In genomic region chr21:36400719-36401118, GRCh38 we compare ENCODE assay signal across 1 cellular context.
TF ChIP-seq lines count a peak whose summit lies in the region.

No MANE protein-coding gene starts in this region.

TF ChIP-seq in H1, 55 proteins besides CTCF, POLR2A, EP300 and RAD21:
- TF ChIP-seq, protein P1, sequence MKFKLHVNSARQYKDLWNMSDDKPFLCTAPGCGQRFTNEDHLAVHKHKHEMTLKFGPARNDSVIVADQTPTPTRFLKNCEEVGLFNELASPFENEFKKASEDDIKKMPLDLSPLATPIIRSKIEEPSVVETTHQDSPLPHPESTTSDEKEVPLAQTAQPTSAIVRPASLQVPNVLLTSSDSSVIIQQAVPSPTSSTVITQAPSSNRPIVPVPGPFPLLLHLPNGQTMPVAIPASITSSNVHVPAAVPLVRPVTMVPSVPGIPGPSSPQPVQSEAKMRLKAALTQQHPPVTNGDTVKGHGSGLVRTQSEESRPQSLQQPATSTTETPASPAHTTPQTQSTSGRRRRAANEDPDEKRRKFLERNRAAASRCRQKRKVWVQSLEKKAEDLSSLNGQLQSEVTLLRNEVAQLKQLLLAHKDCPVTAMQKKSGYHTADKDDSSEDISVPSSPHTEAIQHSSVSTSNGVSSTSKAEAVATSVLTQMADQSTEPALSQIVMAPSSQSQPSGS (IDR thresholded peaks at IDR 0.05; ENCODE audit: low read length), result no peak
- TF ChIP-seq CBX5 (IDR thresholded peaks at IDR 0.05; ENCODE audit: low read depth, low read length), result no peak
- no peak for TF ChIP-seq TEAD4 (IDR thresholded peaks at IDR 0.05; ENCODE audit: low read depth, low read length)
- no peak for TF ChIP-seq POLR2AphosphoS5 (IDR thresholded peaks at IDR 0.05; ENCODE audit: low read depth, low read length)
- TF ChIP-seq KDM4A (IDR thresholded peaks at IDR 0.05; ENCODE audit: low read depth, low read length, severe bottlenecking), result no peak
- no peak for TF ChIP-seq SP1 (IDR thresholded peaks at IDR 0.05; ENCODE audit: low read depth, low read length)
- TF ChIP-seq JUND (IDR thresholded peaks at IDR 0.05; ENCODE audit: low read length), result no peak
- no peak for TF ChIP-seq CHD2 (IDR thresholded peaks at IDR 0.05; ENCODE audit: low read length)
- TF ChIP-seq GABPA (IDR thresholded peaks at IDR 0.05; ENCODE audit: borderline replicate concordance, insufficient read depth, low read length), result no peak
- no peak for TF ChIP-seq HDAC6 (IDR thresholded peaks at IDR 0.05; ENCODE audit: low read depth, low read length)
- TF ChIP-seq JUN (IDR thresholded peaks at IDR 0.05; ENCODE audit: low read depth, low read length), result no peak
- no peak for TF ChIP-seq SP2 (IDR thresholded peaks at IDR 0.05; ENCODE audit: low read length)
- no peak for TF ChIP-seq POU5F1 (IDR thresholded peaks at IDR 0.05; ENCODE audit: low read depth, low read length)
- TF ChIP-seq, protein P2, sequence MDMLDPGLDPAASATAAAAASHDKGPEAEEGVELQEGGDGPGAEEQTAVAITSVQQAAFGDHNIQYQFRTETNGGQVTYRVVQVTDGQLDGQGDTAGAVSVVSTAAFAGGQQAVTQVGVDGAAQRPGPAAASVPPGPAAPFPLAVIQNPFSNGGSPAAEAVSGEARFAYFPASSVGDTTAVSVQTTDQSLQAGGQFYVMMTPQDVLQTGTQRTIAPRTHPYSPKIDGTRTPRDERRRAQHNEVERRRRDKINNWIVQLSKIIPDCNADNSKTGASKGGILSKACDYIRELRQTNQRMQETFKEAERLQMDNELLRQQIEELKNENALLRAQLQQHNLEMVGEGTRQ (IDR thresholded peaks at IDR 0.05; ENCODE audit: low read length), result no peak
- TF ChIP-seq NRF1 (IDR thresholded peaks at IDR 0.05; ENCODE audit: low read depth, low read length), result no peak
- TF ChIP-seq RFX5 (IDR thresholded peaks at IDR 0.05; ENCODE audit: borderline replicate concordance, low read depth, low read length), result no peak
- TF ChIP-seq RXRA (IDR thresholded peaks at IDR 0.05; ENCODE audit: insufficient read depth, low read depth, low read length), result no peak
- no peak for TF ChIP-seq RNF2 (IDR thresholded peaks at IDR 0.05; ENCODE audit: borderline replicate concordance, low read depth, low read length, missing control alignments, poor library complexity, severe bottlenecking)
